14 cellular contexts compared by ENCODE assay signal in genomic region chr3:194194757-194195086, GRCh38.
"Had no signal": no experiment of that assay in that cellular context is flagged by ENCODE, and none has a peak within 500 bp of the region (broad histone marks: within the 10 kb centered on the region; RNA-seq: fewer than 3 reads in every experiment).

No MANE protein-coding gene starts in this region.

- H3K79me2 ChIP-seq: hepatocyte had no signal

- H3K4me2 ChIP-seq: hepatocyte had no signal

- DNase-seq: activated naive CD4-positive, alpha-beta T cell treated with anti-CD3 and anti-CD28 coated beads, Interleukin-2, amount 10 ng/mL, durations not matched to agents 7 days and 5 days; amygdala; brain microvascular endothelial cell; dermis blood vessel endothelial cell; kidney; left ventricle myocardium inferior; mesendoderm; stimulated activated CD4-positive, alpha-beta T cell treated with anti-CD3 and anti-CD28 coated beads, Interleukin-4, amount 100 ng/mL, for 1 hour; stimulated activated CD8-positive, alpha-beta memory T cell treated with anti-CD3 and anti-CD28 coated beads, Interleukin-4, amount 100 ng/mL, for 48 hours; tibial artery; uterus had no signal

- H3K9me3 ChIP-seq: tibial artery, uterus had no signal

- FAIRE-seq: kidney had no signal

- H3K4me3 ChIP-seq: hepatocyte, left ventricle myocardium inferior, tibial artery, uterus had no signal

- H3K36me3 ChIP-seq: brain microvascular endothelial cell, left ventricle myocardium inferior, tibial artery, uterus had no signal

- H3K9me3 Mint-ChIP-seq: T-helper 2 cell treated with Interferon-gamma antibody and Interleukin-4, amounts not matched to agents 5 μg/mL and 100 μg/mL, for 36 hours had no signal

- H3K27me3 ChIP-seq: hepatocyte, uterus had no signal

- H3K27ac ChIP-seq: brain microvascular endothelial cell, hepatocyte, left ventricle myocardium inferior, tibial artery, uterus had no signal

- H3K27ac Mint-ChIP-seq: activated naive CD4-positive, alpha-beta T cell treated with anti-CD3 and anti-CD28 coated beads, Interleukin-2, amount 10 ng/mL, durations not matched to agents 7 days and 5 days had no signal

- H3K4me1 ChIP-seq: tibial artery, uterus had no signal

- H3K4me3 Mint-ChIP-seq: activated naive CD4-positive, alpha-beta T cell treated with anti-CD3 and anti-CD28 coated beads, Interleukin-2, amount 10 ng/mL, durations not matched to agents 7 days and 5 days; nephron; T-helper 2 cell treated with Interferon-gamma antibody and Interleukin-4, amounts not matched to agents 5 μg/mL and 100 μg/mL, for 36 hours had no signal

- H3K36me3 Mint-ChIP-seq: activated naive CD4-positive, alpha-beta T cell treated with anti-CD3 and anti-CD28 coated beads, Interleukin-2, amount 10 ng/mL, durations not matched to agents 7 days and 5 days had no signal

- H2AFZ ChIP-seq: hepatocyte had no signal
